ENCODE assay signal across 13 cellular contexts in genomic region chrX:69238153-69238959, GRCh38.
DNase-seq lines count a peak whose midpoint lies in the region; ATAC-seq and TF ChIP-seq lines count a peak whose summit lies in the region.
"Had no signal": no experiment of that assay in that cellular context is flagged by ENCODE, and none has a peak within 500 bp of the region (broad histone marks: within the 10 kb centered on the region; RNA-seq: fewer than 3 reads in every experiment).

No MANE protein-coding gene starts in this region.

- H3K4me1 ChIP-seq in gastroesophageal sphincter, result peaks cover 0 to 29% (median 3%) of the 10 kb centered on the region in 3 donors
- no peaks in the 10 kb centered on the region for H3K4me1 ChIP-seq in psoas muscle
- H3K4me1 ChIP-seq in hepatocyte (ENCODE audit: insufficient read depth), result no peaks in the 10 kb centered on the region

- no peak overlapping the region for H3K4me3 Mint-ChIP-seq in type B pancreatic cell
- H3K4me3 Mint-ChIP-seq: activated B cell treated with CpG ODN at 0.5 μM for 24 hours; CD4-positive, CD25-positive, alpha-beta regulatory T cell had no signal

- TF ChIP-seq POLR2A in gastroesophageal sphincter (IDR thresholded peaks at IDR 0.05), result no peak

- DNase-seq in G401 (ENCODE audit: low spot score) (peak; percentile 90), NCI-H2227 treated with DMSO at 0.1 percent for 48 hours (lab: John Stamatoyannopoulos, UW) (peak; percentile 15), psoas muscle (peak in 1 of 2 donors; percentile 77), type B pancreatic cell (ENCODE audit: extremely low spot score, unreplicated experiment) (no peak), hepatocyte (ENCODE audit: low spot score) (no peak)
- no peak for DNase-seq in stimulated activated naive CD4-positive, alpha-beta T cell treated with Interleukin-2 at 50 U/mL for 16 hours (lab: John Stamatoyannopoulos, UW)
- no peak for DNase-seq in activated T-cell treated with anti-CD3 and anti-CD28 coated beads, Interleukin-2, amount 50 U/mL, for 48 hours
- DNase-seq: activated B cell treated with CpG ODN at 0.5 μM for 24 hours; CD4-positive, CD25-positive, alpha-beta regulatory T cell; H7; NCI-H2107; small intestine had no signal

- no peak overlapping the region for H2AFZ ChIP-seq in hepatocyte

- WGBS in gastroesophageal sphincter (ENCODE audit: low coverage in 1 of 2), 2 donors, result 27% methylated on average over 2 of the region's 17 CpGs; no CpG with 5 or more reads in 1 of the 2 donors
- whole genome bisulfite sequencing in psoas muscle, 3 donors, result 27 to 31% (median 29%) methylated on average over 14 to 17 of the region's 17 CpGs
- 84% methylated on average over 17 of the region's 17 CpGs for WGBS in hepatocyte (ENCODE audit: low lambda C conversion rate, missing lambda C conversion rate)

- no peak overlapping the region for H3K27ac Mint-ChIP-seq in type B pancreatic cell
- H3K27ac Mint-ChIP-seq: activated B cell treated with CpG ODN at 0.5 μM for 24 hours; CD4-positive, CD25-positive, alpha-beta regulatory T cell had no signal

- H3K36me3 ChIP-seq in gastroesophageal sphincter, result no peaks in the 10 kb centered on the region
- H3K36me3 ChIP-seq in psoas muscle (ENCODE audit: insufficient read depth in 1 of 2, low read depth in 1 of 2), result no peaks in the 10 kb centered on the region
- H3K36me3 ChIP-seq in hepatocyte (replicated peaks; ENCODE audit: insufficient read depth, low read depth), result no peaks in the 10 kb centered on the region

- H3K9me3 ChIP-seq in gastroesophageal sphincter, result no peaks in the 10 kb centered on the region
- H3K9me3 ChIP-seq in psoas muscle, result no peaks in the 10 kb centered on the region
- H3K9me3 ChIP-seq in hepatocyte (ENCODE audit: low read depth), result no peaks in the 10 kb centered on the region

- no peaks in the 10 kb centered on the region for H4K20me1 ChIP-seq in hepatocyte (ENCODE audit: insufficient read depth, poor library complexity, severe bottlenecking)

- TF ChIP-seq CTCF in gastroesophageal sphincter (IDR thresholded peaks at IDR 0.05) (no peak), psoas muscle (IDR thresholded peaks at IDR 0.05) (no peak), type B pancreatic cell (conservative IDR thresholded peaks at IDR 0.05) (no peak), hepatocyte (IDR thresholded peaks at IDR 0.05; ENCODE audit: poor library complexity) (no peak)

- intact Hi-C loops in psoas muscle (cut with DNase I), result no loop called here

- H3K9me2 ChIP-seq in hepatocyte (replicated peaks; ENCODE audit: insufficient read depth), result no peaks in the 10 kb centered on the region

- H3K36me3 Mint-ChIP-seq in type B pancreatic cell, result no peaks in the 10 kb centered on the region
- H3K36me3 Mint-ChIP-seq: CD4-positive, CD25-positive, alpha-beta regulatory T cell had no signal

- no peaks in the 10 kb centered on the region for H3K79me2 ChIP-seq in hepatocyte

- H3K27me3 ChIP-seq in gastroesophageal sphincter (no peaks in the 10 kb centered on the region), psoas muscle (ENCODE audit: insufficient read depth in 3 of 3, low read length in 2 of 3) (peaks cover 0 to 14% (median 0%) of the 10 kb centered on the region in 3 donors), hepatocyte (no peaks in the 10 kb centered on the region)

- no peaks in the 10 kb centered on the region for H3K9me3 Mint-ChIP-seq in type B pancreatic cell
- H3K9me3 Mint-ChIP-seq: activated B cell treated with CpG ODN at 0.5 μM for 24 hours had no signal

- in situ Hi-C loops in G401 (cut with HindIII; ENCODE audit: low sequenced_read_pairs), result no loop called here

- TF ChIP-seq EP300 in gastroesophageal sphincter (IDR thresholded peaks at IDR 0.05), result no peak

- no peaks in the 10 kb centered on the region for H3K4me1 Mint-ChIP-seq in type B pancreatic cell (ENCODE audit: unreplicated experiment)
- H3K4me1 Mint-ChIP-seq: activated B cell treated with CpG ODN at 0.5 μM for 24 hours; CD4-positive, CD25-positive, alpha-beta regulatory T cell had no signal

- H3K4me2 ChIP-seq in hepatocyte, result no peak overlapping the region

- peak; percentile 45 for ATAC-seq in gastroesophageal sphincter
- peak; percentile 48 to 91 (median 86) for ATAC-seq in psoas muscle

- H3K27ac ChIP-seq in gastroesophageal sphincter (peak overlapping the region; percentile 8 to 61 (median 34)), psoas muscle (no peak overlapping the region), hepatocyte (no peak overlapping the region)

- H3K4me3 ChIP-seq in gastroesophageal sphincter, result no peak overlapping the region
- H3K4me3 ChIP-seq in psoas muscle, result no peak overlapping the region
- no peak overlapping the region for H3K4me3 ChIP-seq in hepatocyte

- no peaks in the 10 kb centered on the region for H3K27me3 Mint-ChIP-seq in type B pancreatic cell

Comparison
In these comparisons a context has a peak if more than half of its experiments do, and no peak if none do; other contexts are left out.
1. DNase-seq: peak in G401 (single experiment) and NCI-H2227 treated with DMSO at 0.1 percent for 48 hours (single experiment); none in type B pancreatic cell (single experiment), hepatocyte (single experiment), stimulated activated naive CD4-positive, alpha-beta T cell treated with Interleukin-2 at 50 U/mL for 16 hours (single experiment) and activated T-cell treated with anti-CD3 and anti-CD28 coated beads, Interleukin-2, amount 50 U/mL, for 48 hours (0 of 2).
2. H3K27ac ChIP-seq: peak in gastroesophageal sphincter (4 of 4); none in psoas muscle (single experiment) and hepatocyte (single experiment).